In the genomic region with DNA sequence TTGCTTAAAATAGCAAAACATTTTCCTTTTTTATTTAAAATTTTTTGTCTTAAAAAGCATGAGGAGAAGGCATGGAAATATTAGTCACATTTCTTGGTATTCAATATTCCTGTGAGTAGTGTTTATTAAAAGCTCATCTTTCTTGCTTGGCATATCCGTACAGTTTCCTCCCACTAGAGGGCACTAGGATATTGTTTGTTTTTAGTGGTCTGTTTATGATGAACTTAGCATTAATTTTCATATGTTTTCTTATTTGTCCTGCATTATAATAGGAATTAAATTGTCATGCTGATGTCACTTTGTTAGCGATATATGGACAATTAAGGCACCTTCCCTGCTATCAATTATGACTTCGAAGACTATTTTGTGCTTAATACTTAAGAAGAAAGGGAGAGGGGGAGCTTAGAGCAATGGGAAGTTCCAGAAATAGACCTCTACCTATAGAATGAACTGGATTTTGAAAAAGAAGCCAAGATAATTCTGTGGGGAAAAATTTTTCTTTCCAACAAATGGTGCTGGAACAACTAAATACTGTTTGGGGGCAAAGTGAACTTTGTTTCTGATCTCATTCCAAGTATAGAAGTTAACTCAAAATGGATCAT, we compare ENCODE assay signal across 8 cellular contexts.
DNase-seq lines count a peak whose midpoint lies in the region; ATAC-seq and TF ChIP-seq lines count a peak whose summit lies in the region.

No MANE protein-coding gene starts in this region.

- H3K27me3 Mint-ChIP-seq in HFFc6 (ENCODE audit: insufficient read depth) (no peaks in the 10 kb centered on the region; the same call in 1 of the 2 replicates), mesothelial cell of epicardium (ENCODE audit: low read depth) (no peaks in the 10 kb centered on the region)

- H3K9me3 Mint-ChIP-seq in HFFc6 (no peaks in the 10 kb centered on the region), mesothelial cell of epicardium (no peaks in the 10 kb centered on the region)

- peak; percentile 20 for DNase-seq in DMS153 (lab: John Stamatoyannopoulos, UW)
- peak; percentile 47 for DNase-seq in HFFc6
- peak; percentile 60 for DNase-seq in OCI-M1 (lab: John Stamatoyannopoulos, UW)
- DNase-seq in dermis microvascular lymphatic vessel endothelial cell (ENCODE audit: low read depth in 2 of 2), result peak; percentile 55 to 56
- DNase-seq in mesothelial cell of epicardium (ENCODE audit: low spot score in 2 of 2, unreplicated experiment in 2 of 2), result no peak
- DNase-seq in stimulated activated CD4-positive, alpha-beta T cell treated with anti-CD3 and anti-CD28 coated beads, Interleukin-1b, Interleukin-23, amount 100 ng/mL, for 48 hours, result no peak
- DNase-seq in UCSD-AML1 (lab: John Stamatoyannopoulos, UW; ENCODE audit: unreplicated experiment), result no peak

- TF ChIP-seq CTCF in HFFc6 (IDR thresholded peaks at IDR 0.05) (peak; percentile 88), mesothelial cell of epicardium (IDR thresholded peaks at IDR 0.05; ENCODE audit: unreplicated experiment) (peak; percentile 71)

- peaks cover 29% of the 10 kb centered on the region for H3K4me1 Mint-ChIP-seq in HFFc6 (ENCODE audit: low read depth)
- no peaks in the 10 kb centered on the region for H3K4me1 Mint-ChIP-seq in mesothelial cell of epicardium

- no peak for ATAC-seq in GM18858 (IDR thresholded peaks at IDR 0.05; ENCODE audit: unreplicated experiment)

- H3K36me3 Mint-ChIP-seq in HFFc6 (ENCODE audit: low read depth), result no peaks in the 10 kb centered on the region
- no peaks in the 10 kb centered on the region for H3K36me3 Mint-ChIP-seq in mesothelial cell of epicardium

- H3K27ac Mint-ChIP-seq in HFFc6 (no peak overlapping the region), mesothelial cell of epicardium (no peak overlapping the region)

- H3K4me3 Mint-ChIP-seq in HFFc6 (no peak overlapping the region), mesothelial cell of epicardium (no peak overlapping the region)

Comparison
In these comparisons a context has a peak if more than half of its experiments do, and no peak if none do; other contexts are left out.
1. DNase-seq: peak in DMS153 (single experiment), HFFc6 (single experiment), OCI-M1 (single experiment) and dermis microvascular lymphatic vessel endothelial cell (2 of 2); none in mesothelial cell of epicardium (0 of 2), stimulated activated CD4-positive, alpha-beta T cell treated with anti-CD3 and anti-CD28 coated beads, Interleukin-1b, Interleukin-23, amount 100 ng/mL, for 48 hours (single experiment) and UCSD-AML1 (single experiment).